ENCODE assay signal across 8 cellular contexts in genomic region chr6:10555625-10556309, GRCh38. TPM values are rescaled to one million over a fixed set of nuclear protein-coding genes. Genes with fewer than 3 reads are reported as not detected.
A peak's percentile ranks its signal among the peaks of the same experiment; 100 is the strongest.
DNase-seq lines count a peak whose midpoint lies in the region; ATAC-seq and TF ChIP-seq lines count a peak whose summit lies in the region.

No MANE protein-coding gene starts in this region.

- peak overlapping the region; percentile 27 for H3K9ac ChIP-seq in endodermal cell (ENCODE audit: extremely low read depth, low read length, poor library complexity, severe bottlenecking)

- intact Hi-C loops in upper lobe of right lung (cut with DNase I) = no loop called here

- no peak for TF ChIP-seq CTCF in endodermal cell (conservative IDR thresholded peaks at IDR 0.05)
- no peak for TF ChIP-seq CTCF in upper lobe of right lung (IDR thresholded peaks at IDR 0.05)

- H3K27me3 ChIP-seq in endodermal cell (ENCODE audit: control insufficient read depth, insufficient read depth, low read length, poor library complexity, severe bottlenecking) = no peaks in the 10 kb centered on the region
- no peaks in the 10 kb centered on the region for H3K27me3 ChIP-seq in upper lobe of right lung

- DNase-seq in G401 (ENCODE audit: low spot score) = peak; percentile 94
- peak; percentile 30 for DNase-seq in NCI-H774 (lab: John Stamatoyannopoulos, UW)
- DNase-seq in endodermal cell = peak; percentile 88
- peak; percentile 61 to 99 for DNase-seq in lung microvascular endothelial cell (ENCODE audit: low read depth in 2 of 2)
- DNase-seq in upper lobe of right lung = no peak
- no peak for DNase-seq in activated effector memory CD4-positive, alpha-beta T cell treated with Interleukin-2 at 50 U/mL for 16 hours
- DNase-seq in HUDEP-2 (lab: John Stamatoyannopoulos, UW; ENCODE audit: unreplicated experiment in 76 of 76) = no peak
- DNase-seq in NCI-H1048 (lab: John Stamatoyannopoulos, UW) = no peak

- H3K27me3 Mint-ChIP-seq in endodermal cell (ENCODE audit: insufficient read depth) = no peaks in the 10 kb centered on the region

- peak overlapping the region; percentile 80 for H3K4me3 ChIP-seq in endodermal cell (ENCODE audit: low read length)
- H3K4me3 ChIP-seq in upper lobe of right lung = peak overlapping the region; percentile 35

- no peaks in the 10 kb centered on the region for H3K9me3 Mint-ChIP-seq in endodermal cell

- H3K4me1 Mint-ChIP-seq in endodermal cell = peaks cover 55% of the 10 kb centered on the region

- in situ Hi-C loops in G401 (cut with HindIII; ENCODE audit: low sequenced_read_pairs) = no loop called here

- H3K36me3 ChIP-seq in endodermal cell (ENCODE audit: control insufficient read depth, insufficient read depth, low read length) (no peaks in the 10 kb centered on the region), upper lobe of right lung (peaks cover 4% of the 10 kb centered on the region)

- H3K27ac ChIP-seq in endodermal cell (ENCODE audit: low read depth, low read length) (peak overlapping the region; percentile 98), upper lobe of right lung (peak overlapping the region; percentile 1)

- 1 to 2% methylated on average over 19 to 22 of the region's 22 CpGs for WGBS in endodermal cell (ENCODE audit: insufficient coverage in 1 of 2, insufficient read length in 1 of 2), 2 experiments

- H3K4me1 ChIP-seq in endodermal cell (ENCODE audit: control insufficient read depth, insufficient read depth, low read length) (peaks cover 11% of the 10 kb centered on the region), upper lobe of right lung (no peaks in the 10 kb centered on the region)

- H3K27ac Mint-ChIP-seq in endodermal cell = peak overlapping the region; percentile 78

- H3K36me3 Mint-ChIP-seq in endodermal cell (ENCODE audit: low read depth) = no peaks in the 10 kb centered on the region

- H3K4me3 Mint-ChIP-seq in endodermal cell = peak overlapping the region; percentile 69

- no peaks in the 10 kb centered on the region for H3K9me3 ChIP-seq in endodermal cell (ENCODE audit: control insufficient read depth, low read length)
- H3K9me3 ChIP-seq in upper lobe of right lung = no peaks in the 10 kb centered on the region

- ATAC-seq in upper lobe of right lung = peak; percentile 60

RNA-seq across cellular contexts. Expression of gene GCNT2, which starts 34.6 kb away (rescaled TPM):
- 28.4 and 28.7 TPM in 2 replicates for total RNA-seq in G401 (2014; rRNA removed; shearing (Covaris generic))
- total RNA-seq in endodermal cell = 10 to 100 TPM; 23.3 to 24.9 TPM
- 17.8 TPM for polyA plus RNA-seq in endodermal cell (2013, experiment 1 of 2)
- 17.7 TPM for polyA plus RNA-seq in endodermal cell (2013, experiment 2 of 2)
- 41.2 and 58.9 TPM in 2 replicates for total RNA-seq in lung microvascular endothelial cell
- 27.4 TPM for total RNA-seq in upper lobe of right lung

Comparison
In these comparisons a context has a peak if more than half of its experiments do, and no peak if none do; other contexts are left out.
1. DNase-seq: peak in G401 (single experiment), NCI-H774 (single experiment), endodermal cell (single experiment) and lung microvascular endothelial cell (2 of 2); none in upper lobe of right lung (single experiment), activated effector memory CD4-positive, alpha-beta T cell treated with Interleukin-2 at 50 U/mL for 16 hours (single experiment), HUDEP-2 (0 of 76) and NCI-H1048 (single experiment).